8 cellular contexts compared by ENCODE assay signal in genomic region chr7:127585044-127585953, GRCh38. TPM values are rescaled to one million over a fixed set of nuclear protein-coding genes. Genes with fewer than 3 reads are reported as not detected.
DNase-seq lines count a peak whose midpoint lies in the region; ATAC-seq, FAIRE-seq and TF ChIP-seq lines count a peak whose summit lies in the region.

Gene GCC1 (minus strand): TSS chr7:127585596. CDS start chr7:127585182, 414 bp downstream.

- TF ChIP-seq CTCF in D721Med (IDR thresholded peaks at IDR 0.05; ENCODE audit: insufficient read depth, missing control alignments) = no peak
- no peak for TF ChIP-seq CTCF in OCI-LY3 (IDR thresholded peaks at IDR 0.05; ENCODE audit: low read depth, low read length)
- TF ChIP-seq CTCF in mucosa of descending colon (IDR thresholded peaks at IDR 0.05) = no peak

- H3K4me1 ChIP-seq in HUES48 (ENCODE audit: control insufficient read depth, insufficient read depth, low read length) (peaks cover 19% of the 10 kb centered on the region), OCI-LY3 (ENCODE audit: low read length) (peaks cover 22% of the 10 kb centered on the region), mucosa of descending colon (ENCODE audit: low read depth) (peaks cover 36% of the 10 kb centered on the region)

- H2AFZ ChIP-seq in OCI-LY3 (ENCODE audit: low read depth, low read length) = peak within 1 kb of the TSS; percentile 73; the same call in 1 of the 2 replicates

- H3K36me3 ChIP-seq in HUES48 (ENCODE audit: control insufficient read depth, insufficient read depth, low read length) (peaks cover 38% of the 10 kb centered on the region), OCI-LY3 (replicated peaks; ENCODE audit: low read depth, low read length) (peaks cover 23% of the 10 kb centered on the region), mucosa of descending colon (ENCODE audit: low read depth) (no peaks in the 10 kb centered on the region)

- intact Hi-C loops in mucosa of descending colon (cut with DNase I, micrococcal nuclease) = no loop called here

- DNase-seq in D721Med (ENCODE audit: insufficient read length, low spot score) (peak; percentile 93), activated T-cell treated with anti-CD3 and anti-CD28 coated beads for 24 hours (ENCODE audit: low read depth) (peak; percentile 93), epidermal melanocyte (ENCODE audit: insufficient read length, low spot score) (peak; percentile 87), mucosa of descending colon (peak; percentile 93 to 98 (median 97))
- DNase-seq in stimulated activated CD8-positive, alpha-beta memory T cell treated with anti-CD3 and anti-CD28 coated beads, Interleukin-4, amount 100 ng/mL, for 24 hours (ENCODE audit: low read depth) = peak; percentile 88

- H3K79me2 ChIP-seq in OCI-LY3 (ENCODE audit: low read length) = peaks cover 36% of the 10 kb centered on the region

- H3K27me3 ChIP-seq in HUES48 (ENCODE audit: control insufficient read depth, insufficient read depth, low read length) (peaks cover 24% of the 10 kb centered on the region), OCI-LY3 (ENCODE audit: low read depth, low read length) (no peaks in the 10 kb centered on the region)

- peak within 1 kb of the TSS; percentile 74 for H3K27ac ChIP-seq in HUES48 (ENCODE audit: low read depth, low read length)
- no peak within 1 kb of the TSS for H3K27ac ChIP-seq in OCI-LY3 (ENCODE audit: low read length)

- H3K9ac ChIP-seq in HUES48 (ENCODE audit: low read depth, low read length) = peak within 1 kb of the TSS; percentile 84
- H3K9ac ChIP-seq in OCI-LY3 (ENCODE audit: low read length) = peak within 1 kb of the TSS; percentile 68

- FAIRE-seq in D721Med (lab: Jason Lieb, UNC) = no peak

- peak within 1 kb of the TSS; percentile 93 for H3K4me3 ChIP-seq in HUES48 (ENCODE audit: low read depth, low read length)
- H3K4me3 ChIP-seq in OCI-LY3 (ENCODE audit: low read length) = peak within 1 kb of the TSS; percentile 88
- H3K4me3 ChIP-seq in mucosa of descending colon = peak within 1 kb of the TSS; percentile 71

- ATAC-seq in GM21423 (IDR thresholded peaks at IDR 0.05; ENCODE audit: unreplicated experiment) (peak; percentile 80), mucosa of descending colon (peak; percentile 87)

- peak within 1 kb of the TSS; percentile 72 for H3K4me2 ChIP-seq in OCI-LY3 (ENCODE audit: low read length)

- 0 out of 2 replicates have a peak, but pooled peaks cover 8% of the 10 kb centered on the region for H4K20me1 ChIP-seq in OCI-LY3 (ENCODE audit: insufficient read depth, low read length)

- H3K9me3 ChIP-seq in HUES48 (ENCODE audit: control insufficient read depth, insufficient read depth, low read length) = no peaks in the 10 kb centered on the region
- no peaks in the 10 kb centered on the region for H3K9me3 ChIP-seq in OCI-LY3 (ENCODE audit: insufficient read depth, low read length)
- no peaks in the 10 kb centered on the region for H3K9me3 ChIP-seq in mucosa of descending colon

RNA-seq across cellular contexts. Expression of gene GCC1, which starts in this region (rescaled TPM):
- total RNA-seq in mucosa of descending colon = 10 to 100 TPM; 14.8 to 18.0 (median 17.8) TPM
